22 cellular contexts compared by ENCODE assay signal in the genomic region with DNA sequence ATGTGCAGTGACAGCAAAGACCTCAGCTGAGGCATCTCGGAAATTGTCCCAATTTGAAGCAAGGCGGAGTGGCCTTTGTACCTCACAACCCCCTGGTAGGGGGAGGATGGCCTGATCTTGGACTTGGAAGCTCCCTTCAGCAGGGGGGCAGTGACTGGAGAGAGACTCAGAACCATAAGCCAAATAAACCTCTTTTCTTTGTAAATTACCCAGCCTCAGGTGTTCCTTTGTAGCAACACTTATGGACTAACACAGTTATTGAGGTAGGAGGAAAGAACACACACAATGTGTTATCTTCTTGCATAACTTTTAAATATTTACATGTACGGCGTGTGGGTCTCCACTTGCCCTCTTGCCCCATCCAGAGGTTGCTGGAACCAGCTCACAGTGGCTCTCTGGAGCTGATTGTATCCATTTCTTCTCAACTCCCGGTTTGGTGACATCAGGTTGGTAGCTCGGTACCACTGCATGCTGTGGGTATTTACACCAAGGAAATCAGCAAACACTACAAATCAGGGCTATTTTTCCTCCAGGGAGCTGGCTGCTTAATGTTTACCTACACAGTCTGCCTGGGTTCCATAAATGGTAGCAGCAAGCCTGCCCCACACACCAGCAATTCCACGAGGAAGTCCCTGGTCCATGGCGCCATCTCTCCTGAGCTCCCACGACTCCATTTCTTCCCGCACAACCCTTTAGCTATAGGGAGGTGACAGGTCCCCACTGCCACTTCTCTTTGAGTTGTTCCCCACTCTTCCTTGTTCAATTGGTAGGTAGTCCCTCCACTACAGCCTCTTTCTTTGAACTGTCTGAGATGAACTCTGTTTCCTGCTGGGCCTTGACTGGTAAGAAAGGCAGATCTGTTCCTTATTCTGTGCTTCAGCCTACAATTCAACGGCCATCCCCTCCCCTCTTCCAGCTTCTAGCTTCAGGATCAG. TPM values are rescaled to one million over a fixed set of nuclear protein-coding genes. Genes with fewer than 3 reads are reported as not detected.
A peak's percentile ranks its signal among the peaks of the same experiment; 100 is the strongest.
DNase-seq lines count a peak whose midpoint lies in the region; ATAC-seq, FAIRE-seq and TF ChIP-seq lines count a peak whose summit lies in the region.
"Had no signal": no experiment of that assay in that cellular context is flagged by ENCODE, and none has a peak within 500 bp of the region (broad histone marks: within the 10 kb centered on the region; RNA-seq: fewer than 3 reads in every experiment).

No MANE protein-coding gene starts in this region.

- DNase-seq in Caco-2: peak in 1 of 2 experiments; percentile 21
- peak; percentile 78 for DNase-seq in HepG2 (ENCODE audit: low spot score)
- no peak for DNase-seq in stimulated activated effector memory CD8-positive, alpha-beta T cell treated with anti-CD3 and anti-CD28 coated beads, Interleukin-12 subunit alpha, Interleukin-12 subunit beta, amount 100 ng/mL, for 72 hours (ENCODE audit: low spot score in 2 of 2)
- DNase-seq in activated CD4-positive, alpha-beta memory T cell treated with anti-CD3 and anti-CD28 coated beads for 36 hours: no peak
- no peak for DNase-seq in T1000 (lab: John Stamatoyannopoulos, UW)
- DNase-seq: 8988T; CD8-positive, alpha-beta memory T cell; COR-L47; DMS79 treated with DMSO at 0.1 percent for 48 hours; EL; GM23248; KBM-7 had no signal

- H3K4me1 ChIP-seq in Caco-2 (peaks cover 9% of the 10 kb centered on the region), KMS-11 (ENCODE audit: low read depth, poor library complexity, severe bottlenecking) (peaks cover 39% of the 10 kb centered on the region), HepG2 (ENCODE audit: insufficient read depth, low read length) (peaks cover 42% of the 10 kb centered on the region)
- H3K4me1 ChIP-seq: BLaER1 had no signal

- H3K9me3 ChIP-seq in Caco-2 (no peaks in the 10 kb centered on the region; the same call in 1 of the 2 replicates), HepG2 (ENCODE audit: low read length) (no peaks in the 10 kb centered on the region)
- H3K9me3 ChIP-seq: BLaER1, HAP-1 had no signal

- no peaks in the 10 kb centered on the region for H3K36me3 Mint-ChIP-seq in Caco-2 (ENCODE audit: insufficient read depth, unreplicated experiment)
- H3K36me3 Mint-ChIP-seq in stimulated activated effector memory CD8-positive, alpha-beta T cell treated with anti-CD3 and anti-CD28 coated beads, Interleukin-12 subunit alpha, Interleukin-12 subunit beta, amount 100 ng/mL, for 72 hours: no peaks in the 10 kb centered on the region
- no peaks in the 10 kb centered on the region for H3K36me3 Mint-ChIP-seq in activated CD4-positive, alpha-beta memory T cell treated with anti-CD3 and anti-CD28 coated beads for 36 hours
- H3K36me3 Mint-ChIP-seq: CD8-positive, alpha-beta memory T cell; IgD-negative memory B cell had no signal

- TF ChIP-seq CTCF in Caco-2 (IDR thresholded peaks at IDR 0.05; ENCODE audit: insufficient read depth in 1 of 2, low read depth in 1 of 2, low read length in 1 of 2, severe bottlenecking in 1 of 2, unreplicated experiment in 1 of 2): no peak
- TF ChIP-seq CTCF in KMS-11 (conservative IDR thresholded peaks at IDR 0.05; ENCODE audit: low read depth, low read length): no peak
- TF ChIP-seq CTCF in HepG2 (CRISPR knock-in tag; IDR thresholded peaks at IDR 0.05): peak; percentile 77

- H2AFZ ChIP-seq in KMS-11 (ENCODE audit: low read depth) (no peak overlapping the region), HepG2 (ENCODE audit: low read length) (peak overlapping the region; percentile 15)
- H2AFZ ChIP-seq: GM23248 had no signal

- H4K20me1 ChIP-seq in KMS-11 (ENCODE audit: insufficient read depth) (no peaks in the 10 kb centered on the region), HepG2 (ENCODE audit: insufficient read depth, low read length) (no peaks in the 10 kb centered on the region)
- H4K20me1 ChIP-seq: BLaER1 had no signal

- H3K4me2 ChIP-seq in KMS-11 (peak overlapping the region; percentile 73), HepG2 (ENCODE audit: low read depth, low read length) (peak overlapping the region; percentile 77)
- H3K4me2 ChIP-seq: BLaER1 had no signal

- intact Hi-C loops in Caco-2 (cut with micrococcal nuclease; ENCODE audit: unreplicated experiment): loop anchor here (1.0 kb wide), 1 partner anchor 141 kb away; no protein-coding TSS in a partner anchor
- intact Hi-C loops in HepG2 (cut with micrococcal nuclease; ENCODE audit: unreplicated experiment): loop anchor here (5.0 kb wide), 1 partner anchor 56 kb away; the partner anchor contains the start of gene TASP1
- intact Hi-C loops in activated CD4-positive, alpha-beta memory T cell treated with anti-CD3 and anti-CD28 coated beads for 36 hours (cut with micrococcal nuclease): no loop called here

- TF ChIP-seq RAD21 in HepG2 (CRISPR knock-in tag; IDR thresholded peaks at IDR 0.05): 0 out of 2 replicates have a peak, but pooled peaks have one; percentile 44

- 0 out of 4 replicates have a peak, but pooled peaks of 1 of the 2 experiments have one; percentile 19 for TF ChIP-seq POLR2A in HepG2 (IDR thresholded peaks at IDR 0.05; ENCODE audit: insufficient read depth in 1 of 2, low read depth in 2 of 2, low read length in 2 of 2)

- FAIRE-seq in HepG2 (lab: Jason Lieb, UNC): peak; percentile 76
- FAIRE-seq: D721Med, GM12878, GM19239 had no signal

- peak overlapping the region; percentile 60 for H3K27ac Mint-ChIP-seq in Caco-2 (ENCODE audit: unreplicated experiment)
- H3K27ac Mint-ChIP-seq in stimulated activated effector memory CD8-positive, alpha-beta T cell treated with anti-CD3 and anti-CD28 coated beads, Interleukin-12 subunit alpha, Interleukin-12 subunit beta, amount 100 ng/mL, for 72 hours: no peak overlapping the region
- no peak overlapping the region for H3K27ac Mint-ChIP-seq in activated CD4-positive, alpha-beta memory T cell treated with anti-CD3 and anti-CD28 coated beads for 36 hours
- H3K27ac Mint-ChIP-seq: IgD-negative memory B cell had no signal

- POLR2A ChIA-PET in Caco-2 (lab: Charles Lee): no interaction called here
- POLR2A ChIA-PET in HepG2 (lab: Yijun Ruan, JAX): interaction anchor here (1.2 to 1.4 kb wide), 3 partner anchors 8 to 43 kb away, joined by 3 to 5 read pairs (median 3); no protein-coding TSS in a partner anchor
- POLR2A ChIA-PET in activated CD4-positive, alpha-beta memory T cell treated with anti-CD3 and anti-CD28 coated beads for 36 hours (lab: Charles Lee): no interaction called here

- H3K36me3 ChIP-seq in Caco-2 (ENCODE audit: control insufficient read depth, insufficient read depth, low read length) (no peaks in the 10 kb centered on the region), KMS-11 (ENCODE audit: insufficient read depth) (no peaks in the 10 kb centered on the region), HepG2 (replicated peaks in 1 of 2; ENCODE audit: control insufficient read depth in 1 of 2, insufficient read depth in 2 of 2, low read length in 2 of 2) (no peaks in the 10 kb centered on the region)
- H3K36me3 ChIP-seq: BLaER1, HAP-1 had no signal

- H3K4me3 Mint-ChIP-seq in Caco-2 (ENCODE audit: unreplicated experiment): peak overlapping the region; percentile 28
- H3K4me3 Mint-ChIP-seq in stimulated activated effector memory CD8-positive, alpha-beta T cell treated with anti-CD3 and anti-CD28 coated beads, Interleukin-12 subunit alpha, Interleukin-12 subunit beta, amount 100 ng/mL, for 72 hours: no peak overlapping the region
- H3K4me3 Mint-ChIP-seq in activated CD4-positive, alpha-beta memory T cell treated with anti-CD3 and anti-CD28 coated beads for 36 hours: no peak overlapping the region
- H3K4me3 Mint-ChIP-seq: CD8-positive, alpha-beta memory T cell; IgD-negative memory B cell had no signal

- BruUV-seq in Caco-2 (replicated peaks; lab: Mats Ljungman, UMichigan) (no TSS peak), HepG2 (replicated peaks; lab: Mats Ljungman, UMichigan) (no TSS peak)

- no peaks in the 10 kb centered on the region for H3K27me3 Mint-ChIP-seq in Caco-2 (ENCODE audit: insufficient read depth, unreplicated experiment)
- peaks cover 7% of the 10 kb centered on the region for H3K27me3 Mint-ChIP-seq in activated CD4-positive, alpha-beta memory T cell treated with anti-CD3 and anti-CD28 coated beads for 36 hours

- peak overlapping the region; percentile 45; the same call in 1 of the 2 replicates for H3K9ac ChIP-seq in KMS-11
- no peak overlapping the region; the same call in 1 of the 2 replicates for H3K9ac ChIP-seq in HepG2 (ENCODE audit: insufficient read depth, low read depth, low read length)
- H3K9ac ChIP-seq: BLaER1, GM23248 had no signal

- peak in 1 of 2 experiments; percentile 75; a peak in 2 of 4 replicates for TF ChIP-seq EP300 in HepG2 (IDR thresholded peaks at IDR 0.05; ENCODE audit: low read depth in 2 of 2, low read length in 2 of 2)
- TF ChIP-seq EP300 in HepG2 (CRISPR knock-in tag; IDR thresholded peaks at IDR 0.05; ENCODE audit: borderline replicate concordance): peak; percentile 58; the same call in 1 of the 2 replicates

- H3K9me3 Mint-ChIP-seq in Caco-2 (ENCODE audit: unreplicated experiment): peaks cover 10% of the 10 kb centered on the region
- no peaks in the 10 kb centered on the region for H3K9me3 Mint-ChIP-seq in stimulated activated effector memory CD8-positive, alpha-beta T cell treated with anti-CD3 and anti-CD28 coated beads, Interleukin-12 subunit alpha, Interleukin-12 subunit beta, amount 100 ng/mL, for 72 hours
- no peaks in the 10 kb centered on the region for H3K9me3 Mint-ChIP-seq in activated CD4-positive, alpha-beta memory T cell treated with anti-CD3 and anti-CD28 coated beads for 36 hours

- peaks cover 6% of the 10 kb centered on the region for H3K4me1 Mint-ChIP-seq in Caco-2 (ENCODE audit: low read depth, unreplicated experiment)
- H3K4me1 Mint-ChIP-seq in stimulated activated effector memory CD8-positive, alpha-beta T cell treated with anti-CD3 and anti-CD28 coated beads, Interleukin-12 subunit alpha, Interleukin-12 subunit beta, amount 100 ng/mL, for 72 hours: no peaks in the 10 kb centered on the region
- H3K4me1 Mint-ChIP-seq in activated CD4-positive, alpha-beta memory T cell treated with anti-CD3 and anti-CD28 coated beads for 36 hours (ENCODE audit: low read depth): no peaks in the 10 kb centered on the region
- H3K4me1 Mint-ChIP-seq: CD8-positive, alpha-beta memory T cell; IgD-negative memory B cell had no signal

- WGBS in HepG2 (ENCODE audit: low lambda C conversion rate): 12% methylated on average over 11 of the region's 11 CpGs

- H3K27me3 ChIP-seq in Caco-2 (replicated peaks; ENCODE audit: control insufficient read depth, insufficient read depth, low read length) (no peaks in the 10 kb centered on the region), KMS-11 (ENCODE audit: insufficient read depth, low read depth) (no peaks in the 10 kb centered on the region), HepG2 (ENCODE audit: control insufficient read depth in 1 of 2, insufficient read depth in 2 of 2, low read length in 2 of 2) (no peaks in the 10 kb centered on the region; a peak in 1 of 5 replicates)
- H3K27me3 ChIP-seq: BLaER1 had no signal

- ATAC-seq in HepG2 (peak; percentile 92), GM19035 (IDR thresholded peaks at IDR 0.05; ENCODE audit: unreplicated experiment) (no peak), HG02852 (IDR thresholded peaks at IDR 0.05; ENCODE audit: unreplicated experiment) (no peak)
- ATAC-seq in stimulated activated effector memory CD8-positive, alpha-beta T cell treated with anti-CD3 and anti-CD28 coated beads, Interleukin-12 subunit alpha, Interleukin-12 subunit beta, amount 100 ng/mL, for 72 hours: peak; percentile 13
- ATAC-seq: GM12878 had no signal

- peak overlapping the region; percentile 88 for H3K27ac ChIP-seq in KMS-11
- peak overlapping the region; percentile 2 for H3K27ac ChIP-seq in HepG2 (ENCODE audit: extremely low read length, insufficient read depth, low read length)
- H3K27ac ChIP-seq: BLaER1, GM23248, HL-60 had no signal

- in situ Hi-C loops in HepG2 (cut with HindIII; ENCODE audit: extremely low pct_ligation_motif_present, low pct_unique_long_range_greater_than_20kb): no loop called here

- H3K79me2 ChIP-seq in KMS-11 (ENCODE audit: insufficient read depth, low read depth): no peaks in the 10 kb centered on the region
- no peaks in the 10 kb centered on the region for H3K79me2 ChIP-seq in HepG2 (ENCODE audit: insufficient read depth, low read length)

- CTCF ChIA-PET in Caco-2 (lab: Charles Lee) (interaction anchor here (1.3 kb wide), 1 partner anchor 54 kb away, joined by 3 read pairs; no protein-coding TSS in a partner anchor), HepG2 (lab: Yijun Ruan, JAX; ENCODE audit: low intra/inter-chr PET ratio, low total read pairs) (no interaction called here)
- CTCF ChIA-PET in activated CD4-positive, alpha-beta memory T cell treated with anti-CD3 and anti-CD28 coated beads for 36 hours (lab: Charles Lee): no interaction called here

- H3K4me3 ChIP-seq in Caco-2 (ENCODE audit: low read depth, low read length) (no peak overlapping the region), KMS-11 (IDR thresholded peaks at IDR 0.05; ENCODE audit: insufficient read depth, low read depth, low read length) (no peak overlapping the region), HepG2 (replicated peaks in 1 of 3; ENCODE audit: insufficient read depth in 1 of 3, low read depth in 2 of 3, low read length in 3 of 3) (peak overlapping the region; percentile 25 to 45 (median 40))
- H3K4me3 ChIP-seq: BLaER1, GM12878, GM23248, HAP-1 had no signal

RNA-seq across cellular contexts. Expression of gene TASP1, which starts 54.3 kb away (rescaled TPM):
- 22.7 and 27.4 TPM in 2 replicates for total RNA-seq in Caco-2 (2022)
- total RNA-seq in HepG2 (2016; rRNA removed; fragmentation: Illumina TruSeq; extraction: Trizol): 25.2 and 29.1 TPM in 2 replicates
- total RNA-seq in HepG2 (2016; cell fraction: cytosol; rRNA removed; fragmentation: Illumina TruSeq; extraction: Trizol; ENCODE audit: low read depth): 74.0 and 76.2 TPM in 2 replicates
- 25.6 and 27.8 TPM in 2 replicates for total RNA-seq in HepG2 (2016; cell fraction: insoluble cytoplasmic fraction; rRNA removed; fragmentation: Illumina TruSeq; extraction: Trizol)
- total RNA-seq in HepG2 (2016; cell fraction: membrane; rRNA removed; fragmentation: Illumina TruSeq; extraction: Trizol): 28.8 and 33.7 TPM in 2 replicates
- 52.6 and 57.4 TPM in 2 replicates for total RNA-seq in HepG2 (2016; cell fraction: nucleus; rRNA removed; fragmentation: Illumina TruSeq; extraction: Trizol)
- 7.4 and 10.0 TPM in 2 replicates for polyA plus RNA-seq in HepG2 (2011; rRNA removed)
- polyA plus RNA-seq in HepG2 (2011; cell fraction: cytosol; rRNA removed): 6.1 and 7.3 TPM in 2 replicates
- polyA plus RNA-seq in HepG2 (2011; cell fraction: nucleus; rRNA removed): 8.0 and 8.8 TPM in 2 replicates
- polyA plus RNA-seq in HepG2 (2012): 7.7 and 10.7 TPM in 2 replicates
- 3.5 and 4.1 TPM in 2 replicates for polyA plus RNA-seq in HepG2 (2016; cell fraction: cytosol; fragmentation: Illumina TruSeq; extraction: Trizol; ENCODE audit: low read depth)
- polyA plus RNA-seq in HepG2 (2016; cell fraction: insoluble cytoplasmic fraction; fragmentation: Illumina TruSeq; extraction: Trizol; ENCODE audit: low read depth): 24.5 and 25.1 TPM in 2 replicates
- 7.8 TPM in 2 replicates for polyA plus RNA-seq in HepG2 (2016; cell fraction: membrane; fragmentation: Illumina TruSeq; extraction: Trizol; ENCODE audit: low read depth)
- 14.4 and 16.7 TPM in 2 replicates for polyA plus RNA-seq in HepG2 (2016; cell fraction: nucleus; fragmentation: Illumina TruSeq; extraction: Trizol; ENCODE audit: insufficient read depth, low read depth)
- 15.6 and 18.8 TPM in 2 replicates for polyA minus RNA-seq in HepG2 (2011; rRNA and poly(A)+ RNA removed; ENCODE audit: low replicate concordance)
- 9.9 and 13.1 TPM in 2 replicates for polyA minus RNA-seq in HepG2 (2011; cell fraction: cytosol; rRNA and poly(A)+ RNA removed)
- 76.1 and 88.3 TPM in 2 replicates for polyA minus RNA-seq in HepG2 (2011; cell fraction: nucleus; rRNA and poly(A)+ RNA removed)
- 1 to 10 TPM; 8.2 to 8.9 TPM for total RNA-seq in activated CD4-positive, alpha-beta memory T cell treated with anti-CD3 and anti-CD28 coated beads for 36 hours

Comparison
In these comparisons a context has a peak if more than half of its experiments do, and no peak if none do; other contexts are left out.
1. H3K4me3 ChIP-seq: peak in HepG2 (3 of 3); none in Caco-2 (single experiment) and KMS-11 (single experiment).
2. ATAC-seq: peak in HepG2 (single experiment) and stimulated activated effector memory CD8-positive, alpha-beta T cell treated with anti-CD3 and anti-CD28 coated beads, Interleukin-12 subunit alpha, Interleukin-12 subunit beta, amount 100 ng/mL, for 72 hours (single experiment); none in GM19035 (single experiment) and HG02852 (single experiment).